In the genomic region with DNA sequence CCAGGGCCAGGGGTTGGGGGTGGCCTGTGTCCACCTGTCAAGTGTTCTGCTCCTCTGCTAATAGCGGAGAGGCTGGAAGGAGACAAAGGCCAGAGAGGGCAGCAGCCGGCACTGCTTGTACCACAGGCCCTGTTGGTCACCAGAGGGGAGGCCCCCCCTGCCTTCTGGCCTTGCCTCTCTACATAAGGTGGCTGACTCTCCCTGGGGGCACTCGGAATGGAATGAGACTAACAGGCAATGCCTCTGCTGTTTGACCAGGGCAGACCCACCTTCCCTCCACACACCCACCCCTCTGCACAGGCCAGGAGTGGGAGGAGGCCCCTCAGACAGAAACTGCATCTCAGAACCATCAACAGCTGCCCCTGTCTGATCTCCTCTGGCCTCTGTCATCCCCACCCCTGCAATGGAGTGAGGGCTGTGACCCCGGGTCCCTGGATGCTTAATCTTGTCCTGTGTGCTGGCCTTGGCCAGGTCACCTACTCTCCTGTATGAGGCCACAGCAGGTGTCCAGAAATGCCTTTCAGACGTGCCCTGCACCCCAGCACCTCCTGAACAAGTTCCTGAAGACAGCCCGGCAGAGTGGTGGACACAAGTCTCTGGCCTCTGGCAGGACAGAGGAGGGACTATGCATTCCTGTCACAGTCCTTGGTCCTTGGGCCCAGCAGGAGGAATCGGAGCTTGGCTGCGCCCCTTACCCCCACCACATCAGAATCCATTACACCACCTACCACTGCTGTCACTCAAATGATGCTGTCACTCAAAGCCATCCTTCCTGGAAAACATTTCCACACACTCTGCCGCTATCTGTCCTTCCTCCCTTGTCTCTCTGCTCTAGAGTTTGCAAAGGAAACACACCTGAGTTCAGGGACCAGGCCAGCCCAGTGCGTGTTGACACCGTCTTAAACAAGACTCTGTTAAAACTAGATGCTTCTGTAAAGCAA, we compare ENCODE assay signal across 19 cellular contexts.
DNase-seq lines count a peak whose midpoint lies in the region; ATAC-seq and TF ChIP-seq lines count a peak whose summit lies in the region.
"Had no signal": no experiment of that assay in that cellular context is flagged by ENCODE, and none has a peak within 500 bp of the region (broad histone marks: within the 10 kb centered on the region; RNA-seq: fewer than 3 reads in every experiment).

No MANE protein-coding gene starts in this region.

- no peak overlapping the region for H4K8ac ChIP-seq in neuronal stem cell (ENCODE audit: low read depth, low read length)

- no peak overlapping the region for H2BK12ac ChIP-seq in neuronal stem cell (ENCODE audit: low read length)

- peaks cover 0 to 9% of the 10 kb centered on the region in 2 donors for H3K4me1 Mint-ChIP-seq in natural killer cell treated with Interleukin-12 subunit alpha and Interleukin-12 subunit beta and Interleukin-15 and Interleukin-18, amount 100 ng/mL, for 72 hours (ENCODE audit: low read depth in 2 of 2)
- H3K4me1 Mint-ChIP-seq in natural killer cell, result peaks cover 9 to 11% of the 10 kb centered on the region in 2 donors
- H3K4me1 Mint-ChIP-seq in effector memory CD8-positive, alpha-beta T cell (ENCODE audit: low read depth in 2 of 2), result peaks cover 0 to 4% of the 10 kb centered on the region in 2 donors
- H3K4me1 Mint-ChIP-seq: immature natural killer cell had no signal

- peaks cover 2% of the 10 kb centered on the region for H3K79me1 ChIP-seq in neuronal stem cell (ENCODE audit: low read depth, low read length)

- peak overlapping the region; percentile 43 for H2BK5ac ChIP-seq in neuronal stem cell (ENCODE audit: low read length)

- H2AFZ ChIP-seq in neuronal stem cell (ENCODE audit: low read length), result no peak overlapping the region

- peak overlapping the region; percentile 11 for H3K18ac ChIP-seq in neuronal stem cell (ENCODE audit: low read length)

- no peak for TF ChIP-seq CTCF in natural killer cell (IDR thresholded peaks at IDR 0.05)
- TF ChIP-seq CTCF in foreskin keratinocyte (conservative IDR thresholded peaks at IDR 0.05), result no peak
- TF ChIP-seq CTCF in GM10248 (IDR thresholded peaks at IDR 0.05; ENCODE audit: control extremely low read depth, extremely low read depth, low read depth, missing control alignments), result no peak

- no peak overlapping the region for H3K4ac ChIP-seq in neuronal stem cell (ENCODE audit: low read length)

- H4K91ac ChIP-seq in neuronal stem cell (ENCODE audit: low read depth, low read length, poor library complexity), result no peak overlapping the region

- peaks cover 42 to 92% of the 10 kb centered on the region in 2 donors for H3K36me3 ChIP-seq in neuronal stem cell (replicated peaks in 1 of 2; ENCODE audit: control insufficient read depth in 2 of 2, insufficient read depth in 2 of 2, low read length in 2 of 2)

- CTCF ChIA-PET in GM10248 (lab: Yijun Ruan, JAX), result interaction anchor here (1.0 kb wide), 1 partner anchor 33 kb away, joined by 4 read pairs; no protein-coding TSS in a partner anchor

- H2BK15ac ChIP-seq in neuronal stem cell (ENCODE audit: low read length), result no peak overlapping the region

- POLR2A ChIA-PET in GM10248 (lab: Yijun Ruan, JAX), result no interaction called here

- peak overlapping the region; percentile 50 for H3K23ac ChIP-seq in neuronal stem cell (ENCODE audit: low read depth, low read length, poor library complexity)

- H3K9ac ChIP-seq in neuronal stem cell (ENCODE audit: low read depth, low read length, poor library complexity), result no peak overlapping the region
- H3K9ac ChIP-seq: KMS-11 had no signal

- no peak overlapping the region for H3K27ac ChIP-seq in neuronal stem cell (replicated peaks; ENCODE audit: low read length)
- no peak overlapping the region for H3K27ac ChIP-seq in foreskin keratinocyte
- H3K27ac ChIP-seq: KMS-11 had no signal

- no peak overlapping the region for H2AK5ac ChIP-seq in neuronal stem cell (ENCODE audit: low read depth, low read length)

- H3K27ac Mint-ChIP-seq in natural killer cell treated with Interleukin-12 subunit alpha and Interleukin-12 subunit beta and Interleukin-15 and Interleukin-18, amount 100 ng/mL, for 72 hours, result peak overlapping the region in 1 of 2 donors; percentile 6
- H3K27ac Mint-ChIP-seq in natural killer cell, result no peak overlapping the region
- H3K27ac Mint-ChIP-seq in effector memory CD8-positive, alpha-beta T cell, result peak overlapping the region; percentile 33 to 68
- H3K27ac Mint-ChIP-seq: HFFc6 had no signal

- H2BK120ac ChIP-seq in neuronal stem cell (ENCODE audit: low read depth, low read length), result no peak overlapping the region

- no peaks in the 10 kb centered on the region for H3K27me3 ChIP-seq in neuronal stem cell (ENCODE audit: control insufficient read depth in 3 of 3, insufficient read depth in 3 of 3, low read depth in 1 of 3, low read length in 3 of 3)
- H3K27me3 ChIP-seq in foreskin keratinocyte, result no peaks in the 10 kb centered on the region

- DNase-seq in natural killer cell treated with Interleukin-12 subunit alpha and Interleukin-12 subunit beta and Interleukin-15 and Interleukin-18, amount 100 ng/mL, for 72 hours (ENCODE audit: low spot score), result peak; percentile 51
- DNase-seq in natural killer cell, result no peak
- DNase-seq in effector memory CD8-positive, alpha-beta T cell, result no peak
- no peak for DNase-seq in neuronal stem cell (ENCODE audit: low spot score)
- DNase-seq in stimulated activated CD4-positive, alpha-beta T cell treated with anti-CD3 and anti-CD28 coated beads, Interleukin-12 subunit alpha, Interleukin-12 subunit beta, amount 100 ng/mL, for 4 hours, result no peak
- DNase-seq in foreskin keratinocyte, result no peak
- DNase-seq in GM10248 (ENCODE audit: extremely low spot score), result no peak
- DNase-seq in HCEC 1CT, result no peak
- DNase-seq: CD4-positive, CD25-positive, alpha-beta regulatory T cell; HFFc6; immature natural killer cell; mammary epithelial cell; MV-4-11; NCI-H187; NCI-H345; stimulated activated CD8-positive, alpha-beta memory T cell treated with anti-CD3 and anti-CD28 coated beads, Interleukin-4, amount 100 ng/mL, for 48 hours; substantia nigra had no signal

- H3K4me2 ChIP-seq in neuronal stem cell (ENCODE audit: insufficient read depth, low read length, poor library complexity, severe bottlenecking), result no peak overlapping the region
- H3K4me2 ChIP-seq: KMS-11, smooth muscle cell had no signal

- no peaks in the 10 kb centered on the region for H3K4me1 ChIP-seq in neuronal stem cell (ENCODE audit: control insufficient read depth in 2 of 2, insufficient read depth in 1 of 2, low read depth in 1 of 2, low read length in 2 of 2)
- H3K4me1 ChIP-seq in foreskin keratinocyte, result no peaks in the 10 kb centered on the region

- no peak overlapping the region for H3K4me3 Mint-ChIP-seq in natural killer cell treated with Interleukin-12 subunit alpha and Interleukin-12 subunit beta and Interleukin-15 and Interleukin-18, amount 100 ng/mL, for 72 hours
- H3K4me3 Mint-ChIP-seq in natural killer cell, result no peak overlapping the region
- no peak overlapping the region for H3K4me3 Mint-ChIP-seq in effector memory CD8-positive, alpha-beta T cell
- H3K4me3 Mint-ChIP-seq: CD4-positive, CD25-positive, alpha-beta regulatory T cell; HFFc6; immature natural killer cell had no signal

- H3K14ac ChIP-seq in neuronal stem cell (ENCODE audit: low read length), result peak overlapping the region; percentile 76

- ATAC-seq in natural killer cell treated with Interleukin-12 subunit alpha and Interleukin-12 subunit beta and Interleukin-15 and Interleukin-18, amount 100 ng/mL, for 72 hours, result peak in 1 of 2 donors; percentile 33
- no peak for ATAC-seq in natural killer cell
- ATAC-seq in effector memory CD8-positive, alpha-beta T cell (replicated peaks), result no peak
- ATAC-seq in foreskin keratinocyte, result no peak

- intact Hi-C loops in natural killer cell (cut with micrococcal nuclease), result no loop called here

- peaks cover 75 to 95% of the 10 kb centered on the region in 2 donors for H3K9me3 ChIP-seq in neuronal stem cell (replicated peaks in 1 of 2; ENCODE audit: control insufficient read depth in 2 of 2, insufficient read depth in 1 of 2, low read depth in 1 of 2, low read length in 2 of 2)

- peak overlapping the region in 1 of 2 donors; percentile 43 for H3K4me3 ChIP-seq in neuronal stem cell (ENCODE audit: low read length in 2 of 2)
- H3K4me3 ChIP-seq: smooth muscle cell had no signal

- WGBS in neuronal stem cell (ENCODE audit: extremely low coverage in 2 of 2, insufficient read length in 2 of 2, insufficient replicate concordance in 1 of 2), 2 donors, result no CpG with 5 or more reads among the region's 11 CpGs

- H3K27me3 Mint-ChIP-seq in natural killer cell treated with Interleukin-12 subunit alpha and Interleukin-12 subunit beta and Interleukin-15 and Interleukin-18, amount 100 ng/mL, for 72 hours, result no peaks in the 10 kb centered on the region
- H3K27me3 Mint-ChIP-seq in natural killer cell (ENCODE audit: low read depth in 2 of 2), result no peaks in the 10 kb centered on the region
- H3K27me3 Mint-ChIP-seq in effector memory CD8-positive, alpha-beta T cell, result no peaks in the 10 kb centered on the region
- H3K27me3 Mint-ChIP-seq: CD4-positive, CD25-positive, alpha-beta regulatory T cell had no signal

- H3K9me3 Mint-ChIP-seq in natural killer cell treated with Interleukin-12 subunit alpha and Interleukin-12 subunit beta and Interleukin-15 and Interleukin-18, amount 100 ng/mL, for 72 hours, result peaks cover 13% of the 10 kb centered on the region
- H3K9me3 Mint-ChIP-seq in natural killer cell, result peaks cover 7 to 14% of the 10 kb centered on the region in 2 donors
- peaks cover 6 to 14% of the 10 kb centered on the region in 2 donors for H3K9me3 Mint-ChIP-seq in effector memory CD8-positive, alpha-beta T cell

- peaks cover 33% of the 10 kb centered on the region for H3K36me3 Mint-ChIP-seq in natural killer cell treated with Interleukin-12 subunit alpha and Interleukin-12 subunit beta and Interleukin-15 and Interleukin-18, amount 100 ng/mL, for 72 hours
- peaks cover 29% of the 10 kb centered on the region for H3K36me3 Mint-ChIP-seq in natural killer cell
- H3K36me3 Mint-ChIP-seq in effector memory CD8-positive, alpha-beta T cell (ENCODE audit: insufficient read depth), result peaks cover 15% of the 10 kb centered on the region

Comparison
In these comparisons a context has a peak if more than half of its experiments do, and no peak if none do; other contexts are left out.
1. H3K27ac Mint-ChIP-seq: peak in effector memory CD8-positive, alpha-beta T cell (2 of 2); none in natural killer cell (0 of 2).